1 cellular context compared by ENCODE assay signal in the genomic region with DNA sequence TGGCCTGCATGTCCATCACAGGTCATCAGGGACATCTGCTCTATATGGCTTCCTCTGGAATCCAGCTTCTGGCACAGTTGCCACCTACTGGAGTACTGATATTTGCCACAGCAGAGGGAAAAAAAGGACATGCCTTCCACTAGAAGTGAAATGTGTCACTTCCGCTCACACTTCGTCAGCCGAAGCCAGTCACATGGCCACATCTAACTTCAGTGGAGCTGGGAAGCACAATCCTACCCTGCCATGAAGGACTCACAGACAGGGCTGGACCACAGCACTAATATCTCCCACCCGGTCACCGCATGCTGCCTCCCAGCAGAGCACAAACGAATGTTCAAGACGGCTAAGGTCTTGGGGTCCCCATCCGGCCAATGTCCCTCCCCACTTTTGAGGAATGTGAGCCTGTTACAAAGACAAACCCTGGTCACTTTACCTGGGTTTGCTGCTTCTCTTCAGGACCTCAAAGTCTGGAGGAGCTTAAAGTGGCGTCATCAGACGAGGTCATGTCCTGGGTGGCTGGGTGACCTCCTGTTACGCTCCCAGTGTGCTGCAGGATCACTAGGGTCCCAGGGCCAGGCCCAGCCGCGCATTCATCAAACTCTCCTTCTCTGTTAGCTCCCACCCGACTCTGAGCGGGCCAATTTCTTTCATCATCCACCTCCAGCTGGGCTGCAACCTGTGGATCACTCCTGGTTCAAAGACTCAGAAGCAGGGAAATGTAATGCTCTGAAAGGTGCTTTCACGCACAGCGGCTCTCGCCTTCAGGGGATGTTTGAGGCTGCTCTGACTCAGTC.
TF ChIP-seq lines count a peak whose summit lies in the region.

No MANE protein-coding gene starts in this region.

TF ChIP-seq in H1, 55 proteins besides CTCF, POLR2A, EP300 and RAD21 (continued from another document):
- TF ChIP-seq, protein P1, sequence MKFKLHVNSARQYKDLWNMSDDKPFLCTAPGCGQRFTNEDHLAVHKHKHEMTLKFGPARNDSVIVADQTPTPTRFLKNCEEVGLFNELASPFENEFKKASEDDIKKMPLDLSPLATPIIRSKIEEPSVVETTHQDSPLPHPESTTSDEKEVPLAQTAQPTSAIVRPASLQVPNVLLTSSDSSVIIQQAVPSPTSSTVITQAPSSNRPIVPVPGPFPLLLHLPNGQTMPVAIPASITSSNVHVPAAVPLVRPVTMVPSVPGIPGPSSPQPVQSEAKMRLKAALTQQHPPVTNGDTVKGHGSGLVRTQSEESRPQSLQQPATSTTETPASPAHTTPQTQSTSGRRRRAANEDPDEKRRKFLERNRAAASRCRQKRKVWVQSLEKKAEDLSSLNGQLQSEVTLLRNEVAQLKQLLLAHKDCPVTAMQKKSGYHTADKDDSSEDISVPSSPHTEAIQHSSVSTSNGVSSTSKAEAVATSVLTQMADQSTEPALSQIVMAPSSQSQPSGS (IDR thresholded peaks at IDR 0.05; ENCODE audit: low read length) = no peak
- TF ChIP-seq FOSL1 (IDR thresholded peaks at IDR 0.05; ENCODE audit: insufficient read depth, low read depth, low read length) = no peak
- TF ChIP-seq SP2 (IDR thresholded peaks at IDR 0.05; ENCODE audit: low read length) = no peak
- no peak for TF ChIP-seq BRCA1 (IDR thresholded peaks at IDR 0.05; ENCODE audit: low read depth, low read length)
- TF ChIP-seq, protein P2, sequence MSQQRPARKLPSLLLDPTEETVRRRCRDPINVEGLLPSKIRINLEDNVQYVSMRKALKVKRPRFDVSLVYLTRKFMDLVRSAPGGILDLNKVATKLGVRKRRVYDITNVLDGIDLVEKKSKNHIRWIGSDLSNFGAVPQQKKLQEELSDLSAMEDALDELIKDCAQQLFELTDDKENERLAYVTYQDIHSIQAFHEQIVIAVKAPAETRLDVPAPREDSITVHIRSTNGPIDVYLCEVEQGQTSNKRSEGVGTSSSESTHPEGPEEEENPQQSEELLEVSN (IDR thresholded peaks at IDR 0.05) = no peak
- TF ChIP-seq EZH2 (IDR thresholded peaks at IDR 0.05; ENCODE audit: low read depth, low read length, severe bottlenecking) = no peak
- no peak for TF ChIP-seq HDAC2 (IDR thresholded peaks at IDR 0.05; ENCODE audit: borderline replicate concordance in 1 of 2, low read depth in 2 of 2, low read length in 2 of 2)
- TF ChIP-seq SIRT6 (IDR thresholded peaks at IDR 0.05; ENCODE audit: low read length) = no peak
- TF ChIP-seq SUZ12 (IDR thresholded peaks at IDR 0.05; ENCODE audit: low read length) = no peak
- no peak for TF ChIP-seq KDM5A (IDR thresholded peaks at IDR 0.05; ENCODE audit: low read length)
- no peak for TF ChIP-seq RBBP5 (IDR thresholded peaks at IDR 0.05; ENCODE audit: borderline replicate concordance, low read depth, low read length)
- TF ChIP-seq SIN3A (conservative IDR thresholded peaks at IDR 0.05 in 1 of 2, IDR thresholded peaks at IDR 0.05 in 1 of 2; ENCODE audit: low read depth in 1 of 2, low read length in 2 of 2) = no peak
